ENCODE assay signal across 8 cellular contexts in genomic region chr15:72285927-72286516, GRCh38. TPM values are rescaled to one million over a fixed set of nuclear protein-coding genes. Genes with fewer than 3 reads are reported as not detected.
DNase-seq lines count a peak whose midpoint lies in the region; ATAC-seq and TF ChIP-seq lines count a peak whose summit lies in the region.

No MANE protein-coding gene starts in this region.

- in situ Hi-C loops in Panc1 (cut with HindIII; ENCODE audit: low pct_unique_long_range_greater_than_20kb, low sequenced_read_pairs): no loop called here

- no peaks in the 10 kb centered on the region for H3K9me3 ChIP-seq in Panc1 (ENCODE audit: control insufficient read depth, insufficient read depth, low read depth, low read length)
- no peaks in the 10 kb centered on the region for H3K9me3 ChIP-seq in right atrium auricular region

- DNase-seq in SKM-1 treated with dmso at 0.1 percent for 144 hours (lab: John Stamatoyannopoulos, UW; ENCODE audit: unreplicated experiment) (peak; percentile 27), SKM-1 (lab: John Stamatoyannopoulos, UW; ENCODE audit: unreplicated experiment) (no peak), Panc1 (ENCODE audit: low read depth, low spot score) (peak; percentile 7), right atrium auricular region (ENCODE audit: low spot score) (no peak), NCI-H2227 (lab: John Stamatoyannopoulos, UW; ENCODE audit: unreplicated experiment) (no peak)
- peak; percentile 49 for DNase-seq in activated naive CD4-positive, alpha-beta T cell treated with Interleukin-2 at 50 U/mL for 16 hours
- DNase-seq in stimulated activated CD4-positive, alpha-beta T cell treated with anti-CD3 and anti-CD28 coated beads, TNF-alpha, amount 100 ng/mL, for 24 hours (ENCODE audit: low read depth in 3 of 3): peak; percentile 17 to 50 (median 27)

- H3K4me3 ChIP-seq in Panc1 (ENCODE audit: low read depth in 2 of 2, low read length in 2 of 2) (no peak overlapping the region), right atrium auricular region (no peak overlapping the region)

- CTCF ChIA-PET in Panc1 (lab: Charles Lee): no interaction called here

- no TSS peak for BruUV-seq in Panc1 (replicated peaks; lab: Mats Ljungman, UMichigan)

- ATAC-seq in Panc1 (peak; percentile 85), HG02852 (IDR thresholded peaks at IDR 0.05; ENCODE audit: unreplicated experiment) (no peak)

- H3K4me1 ChIP-seq in Panc1 (ENCODE audit: control insufficient read depth, insufficient read depth, low read length) (no peaks in the 10 kb centered on the region), right atrium auricular region (no peaks in the 10 kb centered on the region)

- TF ChIP-seq CTCF in Panc1 (IDR thresholded peaks at IDR 0.05) (peak; percentile 84), right atrium auricular region (IDR thresholded peaks at IDR 0.05) (peak; percentile 43 to 60)

- no peaks in the 10 kb centered on the region for H3K36me3 ChIP-seq in Panc1 (ENCODE audit: control insufficient read depth, insufficient read depth, low read length)
- H3K36me3 ChIP-seq in right atrium auricular region: no peaks in the 10 kb centered on the region

- H3K27me3 ChIP-seq in Panc1 (ENCODE audit: control insufficient read depth, insufficient read depth, low read length) (no peaks in the 10 kb centered on the region), right atrium auricular region (no peaks in the 10 kb centered on the region)

- H3K27ac ChIP-seq in Panc1 (ENCODE audit: low read length): no peak overlapping the region
- no peak overlapping the region for H3K27ac ChIP-seq in right atrium auricular region

- POLR2A ChIA-PET in Panc1 (lab: Charles Lee): no interaction called here

- intact Hi-C loops in Panc1 (cut with micrococcal nuclease; ENCODE audit: unreplicated experiment): no loop called here

RNA-seq across cellular contexts. Expression of gene PARP6, which starts 13.7 kb away (rescaled TPM):
- total RNA-seq in Panc1 (2021; ENCODE audit: unreplicated experiment) (85.7 TPM), right atrium auricular region (10 to 100 TPM; 29.9 to 44.1 TPM)
- 64.5 TPM for polyA plus RNA-seq in Panc1 (2012; ENCODE audit: insufficient read length)

RNA-seq across cellular contexts. Expression of gene CELF6, which starts 33.9 kb away (rescaled TPM):
- not detected for total RNA-seq in Panc1 (2021; ENCODE audit: unreplicated experiment)
- polyA plus RNA-seq in Panc1 (2012; ENCODE audit: insufficient read length): 0.08 TPM
- under 1 TPM; 0.28 to 0.74 TPM for total RNA-seq in right atrium auricular region

RNA-seq across cellular contexts. Expression of gene PKM, which starts 55.0 kb away (rescaled TPM):
- total RNA-seq in Panc1 (2021; ENCODE audit: unreplicated experiment) (1,590 TPM), right atrium auricular region (100 to 1,000 TPM; 538 to 934 TPM)
- polyA plus RNA-seq in Panc1 (2012; ENCODE audit: insufficient read length): 1,992 TPM

Comparison
In these comparisons a context has a peak if more than half of its experiments do, and no peak if none do; other contexts are left out.
1. DNase-seq: peak in SKM-1 treated with dmso at 0.1 percent for 144 hours (single experiment), Panc1 (single experiment), activated naive CD4-positive, alpha-beta T cell treated with Interleukin-2 at 50 U/mL for 16 hours (single experiment) and stimulated activated CD4-positive, alpha-beta T cell treated with anti-CD3 and anti-CD28 coated beads, TNF-alpha, amount 100 ng/mL, for 24 hours (3 of 3); none in SKM-1 (single experiment), right atrium auricular region (single experiment) and NCI-H2227 (single experiment).